In the genomic region with DNA sequence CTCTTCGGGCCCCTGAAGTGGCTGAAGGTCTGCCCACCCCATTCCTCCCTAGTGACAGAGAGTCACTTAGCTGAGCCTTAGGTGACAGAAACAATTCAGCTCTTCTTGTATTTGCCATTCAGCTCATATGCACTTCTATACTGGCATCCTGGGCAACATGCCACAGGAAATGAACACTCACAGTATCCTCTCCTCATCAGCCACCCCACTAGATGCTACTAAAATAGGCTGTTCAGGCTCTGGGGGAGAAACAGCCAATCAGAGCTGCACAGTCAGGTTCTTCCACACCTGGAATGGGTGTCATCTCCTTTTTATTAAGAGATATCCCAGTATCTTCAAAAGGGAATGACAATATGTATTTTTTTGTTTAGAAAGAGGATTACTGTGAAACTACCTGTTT, we compare ENCODE assay signal across 1 cellular context.
TF ChIP-seq lines count a peak whose summit lies in the region.

No MANE protein-coding gene starts in this region.

TF ChIP-seq in SK-N-SH, 30 proteins besides CTCF, POLR2A, EP300 and RAD21 (continued from another document):
- no peak for TF ChIP-seq REST (IDR thresholded peaks at IDR 0.05; ENCODE audit: low read depth, low read length)
- no peak for TF ChIP-seq ELF1 (IDR thresholded peaks at IDR 0.05)
- no peak for TF ChIP-seq TEAD4 (IDR thresholded peaks at IDR 0.05; ENCODE audit: borderline replicate concordance, insufficient read depth)
- TF ChIP-seq SIN3A (IDR thresholded peaks at IDR 0.05; ENCODE audit: borderline replicate concordance, low read depth, low read length) = no peak
- no peak for TF ChIP-seq IRF3 (IDR thresholded peaks at IDR 0.05; ENCODE audit: low read depth, low read length)
